Comparison of ENCODE assay signal across 8 cellular contexts in genomic region chr9:89555426-89556375, GRCh38. TPM values are rescaled to one million over a fixed set of nuclear protein-coding genes. Genes with fewer than 3 reads are reported as not detected.
DNase-seq lines count a peak whose midpoint lies in the region; ATAC-seq lines count a peak whose summit lies in the region.

No MANE protein-coding gene starts in this region.

- H3K4ac ChIP-seq in mesenchymal stem cell (ENCODE audit: low read depth in 1 of 2, low read length in 2 of 2): peak overlapping the region; percentile 47 to 95

- H2AK5ac ChIP-seq in mesenchymal stem cell (ENCODE audit: low read length, severe bottlenecking): peak overlapping the region; percentile 72

- peak; percentile 30 for DNase-seq in SKM-1 (lab: John Stamatoyannopoulos, UW; ENCODE audit: unreplicated experiment)
- DNase-seq in mesenchymal stem cell: peak; percentile 80
- DNase-seq in T-helper 1 cell: no peak
- no peak for DNase-seq in germinal center (ENCODE audit: low spot score)
- no peak for DNase-seq in NCI-H1417 (lab: John Stamatoyannopoulos, UW)
- no peak for DNase-seq in C1 segment of cervical spinal cord (lab: John Stamatoyannopoulos, UW)

- no peaks in the 10 kb centered on the region for H3K36me3 ChIP-seq in mesenchymal stem cell (ENCODE audit: control insufficient read depth in 1 of 2, insufficient read depth in 2 of 2, low read depth in 1 of 2, low read length in 2 of 2)

- peak; percentile 69 for ATAC-seq in GM18508 (IDR thresholded peaks at IDR 0.05; ENCODE audit: insufficient read depth, unreplicated experiment)
- ATAC-seq in HG02840 (IDR thresholded peaks at IDR 0.05; ENCODE audit: low FRiP score, unreplicated experiment): peak; percentile 53

- H3K9me3 ChIP-seq in mesenchymal stem cell (ENCODE audit: control insufficient read depth, low read length): no peaks in the 10 kb centered on the region

- H3K4me1 ChIP-seq in mesenchymal stem cell (ENCODE audit: control insufficient read depth, insufficient read depth, low read depth, low read length): peaks cover 33% of the 10 kb centered on the region

- peak overlapping the region; percentile 88 to 89 for H3K18ac ChIP-seq in mesenchymal stem cell (ENCODE audit: low read depth in 1 of 2, low read length in 2 of 2)

- no peak overlapping the region for H3K23ac ChIP-seq in mesenchymal stem cell (ENCODE audit: low read length in 2 of 2)

- no peaks in the 10 kb centered on the region for H3K79me1 ChIP-seq in mesenchymal stem cell (replicated peaks; ENCODE audit: low read length, poor library complexity, severe bottlenecking)

- H3K27ac ChIP-seq in mesenchymal stem cell (ENCODE audit: low read length, poor library complexity, severe bottlenecking): peak overlapping the region; percentile 91

- H2AFZ ChIP-seq in mesenchymal stem cell (ENCODE audit: low read depth, low read length): no peak overlapping the region

- H4K8ac ChIP-seq in mesenchymal stem cell (ENCODE audit: low read length): peak overlapping the region; percentile 84

- no peak overlapping the region for H3K4me3 ChIP-seq in mesenchymal stem cell (ENCODE audit: insufficient read depth in 1 of 2, low read depth in 1 of 2, low read length in 2 of 2)

- peak overlapping the region; percentile 90 for H4K91ac ChIP-seq in mesenchymal stem cell (ENCODE audit: low read length)

- H3K9ac ChIP-seq in mesenchymal stem cell (ENCODE audit: low read length): no peak overlapping the region

- H2BK120ac ChIP-seq in mesenchymal stem cell (ENCODE audit: low read depth, low read length): peak overlapping the region; percentile 71

- H3K27me3 ChIP-seq in mesenchymal stem cell (ENCODE audit: control insufficient read depth in 1 of 2, insufficient read depth in 1 of 2, low read length in 2 of 2): peaks cover 0 to 54% of the 10 kb centered on the region in 2 experiments

- H2BK12ac ChIP-seq in mesenchymal stem cell (ENCODE audit: low read length in 2 of 2): peak overlapping the region; percentile 51 to 76

- 74% methylated on average over 11 of the region's 12 CpGs for WGBS in mesenchymal stem cell

- peak overlapping the region; percentile 55 for H2BK15ac ChIP-seq in mesenchymal stem cell (ENCODE audit: low read depth, poor library complexity, severe bottlenecking)

- peak overlapping the region; percentile 21 for H2BK5ac ChIP-seq in mesenchymal stem cell (ENCODE audit: low read depth, low read length, poor library complexity, severe bottlenecking)

- H3K4me2 ChIP-seq in mesenchymal stem cell (ENCODE audit: low read length, poor library complexity, severe bottlenecking): peak overlapping the region; percentile 54

- peak overlapping the region in 1 of 2 experiments; percentile 87 for H3K14ac ChIP-seq in mesenchymal stem cell (ENCODE audit: low read length in 2 of 2)

RNA-seq across cellular contexts. Expression of gene GADD45G, which starts 49.1 kb away (rescaled TPM):
- 5.9 TPM for polyA plus RNA-seq in mesenchymal stem cell (2013, experiment 1 of 2)
- 5.1 TPM for polyA plus RNA-seq in mesenchymal stem cell (2013, experiment 2 of 2)

RNA-seq across cellular contexts. Expression of gene SEMA4D, which starts 57.8 kb away (rescaled TPM):
- polyA plus RNA-seq in mesenchymal stem cell (2013, experiment 1 of 2): 3.2 TPM
- 3.2 TPM for polyA plus RNA-seq in mesenchymal stem cell (2013, experiment 2 of 2)

Comparison
In these comparisons a context has a peak if more than half of its experiments do, and no peak if none do; other contexts are left out.
1. DNase-seq: peak in SKM-1 (single experiment) and mesenchymal stem cell (single experiment); none in T-helper 1 cell (0 of 5), germinal center (single experiment), NCI-H1417 (0 of 3) and C1 segment of cervical spinal cord (0 of 14).